Comparison of ENCODE assay signal across 22 cellular contexts in genomic region chr10:50531388-50532077, GRCh38.
DNase-seq lines count a peak whose midpoint lies in the region; ATAC-seq, FAIRE-seq and TF ChIP-seq lines count a peak whose summit lies in the region.
"Had no signal": no experiment of that assay in that cellular context is flagged by ENCODE, and none has a peak within 500 bp of the region (broad histone marks: within the 10 kb centered on the region; RNA-seq: fewer than 3 reads in every experiment).

No MANE protein-coding gene starts in this region.

- DNase-seq in Caco-2 (no peak), IMR-90 (no peak), esophagus muscularis mucosa (ENCODE audit: extremely low spot score) (peak; percentile 89), urothelium cell line (ENCODE audit: low spot score) (no peak), ascending aorta (ENCODE audit: low spot score in 2 of 2) (no peak), cerebellar cortex (ENCODE audit: low spot score) (no peak)
- DNase-seq: CD4-positive, CD25-positive, alpha-beta regulatory T cell; CD8-positive, alpha-beta T cell; DMS53; DMS79 treated with DMSO at 0.1 percent for 48 hours; GM23248; H7 had no signal

- FAIRE-seq in urothelium cell line (lab: Jason Lieb, UNC), result peak; percentile 59
- FAIRE-seq: A204.1, D721Med, G401.6, H1 had no signal

- H2BK20ac ChIP-seq in IMR-90 (ENCODE audit: low read depth, low read length), result no peak overlapping the region

- no peak overlapping the region for H4K5ac ChIP-seq in IMR-90 (ENCODE audit: low read depth, low read length)

- peaks cover 9% of the 10 kb centered on the region; the same call in 1 of the 2 replicates for H3K4me1 ChIP-seq in Caco-2
- H3K4me1 ChIP-seq in IMR-90 (ENCODE audit: control insufficient read depth, insufficient read depth, low read length), result no peaks in the 10 kb centered on the region
- peaks cover 2 to 35% (median 16%) of the 10 kb centered on the region in 4 donors for H3K4me1 ChIP-seq in esophagus muscularis mucosa
- H3K4me1 ChIP-seq in ascending aorta, result no peaks in the 10 kb centered on the region
- H3K4me1 ChIP-seq: BLaER1 had no signal

- no peak for TF ChIP-seq POLR2A in IMR-90 (IDR thresholded peaks at IDR 0.05; ENCODE audit: low read depth, low read length)
- no peak for TF ChIP-seq POLR2A in esophagus muscularis mucosa (IDR thresholded peaks at IDR 0.05; ENCODE audit: low read depth)

- no peaks in the 10 kb centered on the region for H3K27me3 ChIP-seq in Caco-2 (replicated peaks; ENCODE audit: control insufficient read depth, insufficient read depth, low read length)
- no peaks in the 10 kb centered on the region for H3K27me3 ChIP-seq in IMR-90 (ENCODE audit: control insufficient read depth, insufficient read depth, low read length)
- no peaks in the 10 kb centered on the region for H3K27me3 ChIP-seq in esophagus muscularis mucosa
- no peaks in the 10 kb centered on the region for H3K27me3 ChIP-seq in ascending aorta
- H3K27me3 ChIP-seq: BLaER1 had no signal

- TF ChIP-seq RAD21 in IMR-90 (IDR thresholded peaks at IDR 0.05; ENCODE audit: low read length), result no peak

- H3K27ac ChIP-seq in IMR-90 (ENCODE audit: insufficient read depth, low read length) (no peak overlapping the region), esophagus muscularis mucosa (replicated peaks in 1 of 4) (no peak overlapping the region), ascending aorta (no peak overlapping the region)
- H3K27ac ChIP-seq: 22Rv1, BLaER1, C4-2B, GM23248 had no signal

- TF ChIP-seq CTCF in Caco-2 (IDR thresholded peaks at IDR 0.05; ENCODE audit: insufficient read depth in 1 of 2, low read depth in 1 of 2, low read length in 1 of 2, severe bottlenecking in 1 of 2, unreplicated experiment in 1 of 2) (no peak), IMR-90 (conservative IDR thresholded peaks at IDR 0.05; ENCODE audit: low read depth, low read length) (no peak), esophagus muscularis mucosa (IDR thresholded peaks at IDR 0.05) (no peak), ascending aorta (IDR thresholded peaks at IDR 0.05) (no peak)

- H2AK5ac ChIP-seq in IMR-90 (ENCODE audit: low read depth, low read length), result no peak overlapping the region

- no peak overlapping the region for H3K18ac ChIP-seq in IMR-90 (ENCODE audit: low read depth, low read length)

- H2BK120ac ChIP-seq in IMR-90 (ENCODE audit: low read depth, low read length), result no peak overlapping the region

- ATAC-seq in IMR-90 (ENCODE audit: low read depth), result no peak
- no peak for ATAC-seq in HG03159 (IDR thresholded peaks at IDR 0.05; ENCODE audit: unreplicated experiment)
- ATAC-seq: CD8-positive, alpha-beta T cell; HCT116 had no signal

- dilution Hi-C loops in IMR-90 (cut with HindIII; ENCODE audit: low sequenced_read_pairs, unreplicated experiment), result no loop called here

- no peak overlapping the region for H3K4me3 Mint-ChIP-seq in Caco-2 (ENCODE audit: unreplicated experiment)
- H3K4me3 Mint-ChIP-seq: B cell; CD4-positive, CD25-positive, alpha-beta regulatory T cell; CD8-positive, alpha-beta T cell had no signal

- no peak overlapping the region for H4K8ac ChIP-seq in IMR-90 (ENCODE audit: low read depth in 2 of 2, low read length in 2 of 2)

- in situ Hi-C loops in IMR-90 (cut with MboI; ENCODE audit: low sequenced_read_pairs), result no loop called here

- H3K9me1 ChIP-seq in IMR-90 (ENCODE audit: insufficient read depth, low read length), result peaks cover 6% of the 10 kb centered on the region; the same call in 1 of the 2 replicates

- H3K9me3 ChIP-seq in Caco-2, result no peaks in the 10 kb centered on the region
- H3K9me3 ChIP-seq in IMR-90 (ENCODE audit: control insufficient read depth, insufficient read depth, low read length), result no peaks in the 10 kb centered on the region
- no peaks in the 10 kb centered on the region for H3K9me3 ChIP-seq in esophagus muscularis mucosa
- H3K9me3 ChIP-seq in ascending aorta, result no peaks in the 10 kb centered on the region
- H3K9me3 ChIP-seq: BLaER1 had no signal

- H3K27me3 Mint-ChIP-seq in Caco-2 (ENCODE audit: insufficient read depth, unreplicated experiment), result no peaks in the 10 kb centered on the region
- H3K27me3 Mint-ChIP-seq: B cell; CD4-positive, CD25-positive, alpha-beta regulatory T cell had no signal

- no peak for TF ChIP-seq EP300 in esophagus muscularis mucosa (IDR thresholded peaks at IDR 0.05)

- peak overlapping the region; percentile 29 for H3K27ac Mint-ChIP-seq in Caco-2 (ENCODE audit: unreplicated experiment)
- H3K27ac Mint-ChIP-seq: B cell; CD4-positive, CD25-positive, alpha-beta regulatory T cell; CD8-positive, alpha-beta T cell had no signal

- peak overlapping the region; percentile 9 for H2AK9ac ChIP-seq in IMR-90 (replicated peaks; ENCODE audit: low read depth, low read length, poor library complexity)

- BruUV-seq in Caco-2 (replicated peaks; lab: Mats Ljungman, UMichigan), result no TSS peak
- BruUV-seq in IMR-90 (replicated peaks; lab: Mats Ljungman, UMichigan), result no TSS peak

- no peak overlapping the region for H3K4me3 ChIP-seq in Caco-2 (ENCODE audit: low read depth, low read length)
- H3K4me3 ChIP-seq in IMR-90 (ENCODE audit: insufficient read depth, low read depth, low read length), result no peak overlapping the region
- H3K4me3 ChIP-seq in esophagus muscularis mucosa, result no peak overlapping the region
- no peak overlapping the region for H3K4me3 ChIP-seq in ascending aorta
- H3K4me3 ChIP-seq: BLaER1, GM23248 had no signal

- H3K4me2 ChIP-seq in IMR-90 (ENCODE audit: low read depth, low read length), result no peak overlapping the region
- H3K4me2 ChIP-seq: BLaER1 had no signal

- H3K9me3 Mint-ChIP-seq in Caco-2 (ENCODE audit: unreplicated experiment), result no peaks in the 10 kb centered on the region
- H3K9me3 Mint-ChIP-seq: CD4-positive, CD25-positive, alpha-beta regulatory T cell; CD8-positive, alpha-beta T cell had no signal

- no peak overlapping the region for H3K14ac ChIP-seq in IMR-90 (replicated peaks; ENCODE audit: low read depth, low read length)

- H3K56ac ChIP-seq in IMR-90 (ENCODE audit: extremely low read depth, insufficient read depth, low read length), result no peak overlapping the region

- WGBS in IMR-90 (ENCODE audit: extremely low coverage in 2 of 2, insufficient read length in 1 of 2), 2 experiments, result no CpG with 5 or more reads among the region's 5 CpGs
- WGBS in esophagus muscularis mucosa, result 87% methylated on average over 5 of the region's 5 CpGs

- H3K4ac ChIP-seq in IMR-90 (ENCODE audit: low read depth, low read length), result no peak overlapping the region

- intact Hi-C loops in Caco-2 (cut with micrococcal nuclease; ENCODE audit: unreplicated experiment) (no loop called here), IMR-90 (cut with micrococcal nuclease) (no loop called here), esophagus muscularis mucosa (cut with DNase I) (no loop called here), ascending aorta (cut with DNase I) (no loop called here)

- H3K36me3 ChIP-seq in Caco-2 (ENCODE audit: control insufficient read depth, insufficient read depth, low read length) (no peaks in the 10 kb centered on the region), IMR-90 (ENCODE audit: control insufficient read depth, insufficient read depth, low read length) (no peaks in the 10 kb centered on the region), esophagus muscularis mucosa (no peaks in the 10 kb centered on the region), ascending aorta (no peaks in the 10 kb centered on the region)
- H3K36me3 ChIP-seq: BLaER1 had no signal

- peaks cover 27% of the 10 kb centered on the region for H3K4me1 Mint-ChIP-seq in Caco-2 (ENCODE audit: low read depth, unreplicated experiment)

- H4K91ac ChIP-seq in IMR-90 (ENCODE audit: insufficient read depth, low read depth, low read length), result no peak overlapping the region

- H4K20me1 ChIP-seq in IMR-90 (ENCODE audit: insufficient read depth, low read length), result no peaks in the 10 kb centered on the region
- H4K20me1 ChIP-seq: BLaER1 had no signal

- H2BK5ac ChIP-seq in IMR-90 (ENCODE audit: low read depth, low read length, poor library complexity, severe bottlenecking), result no peak overlapping the region

- H3K9ac ChIP-seq in IMR-90 (ENCODE audit: low read depth, low read length), result no peak overlapping the region
- H3K9ac ChIP-seq: BLaER1, GM23248 had no signal

- H3K79me1 ChIP-seq in IMR-90 (ENCODE audit: low read depth in 1 of 2, low read length in 2 of 2), result peaks cover 7 to 17% of the 10 kb centered on the region in 2 experiments; a peak in 3 of 4 replicates

- CTCF ChIA-PET in Caco-2 (lab: Charles Lee), result no interaction called here
- CTCF ChIA-PET in IMR-90 (lab: Yijun Ruan, JAX), result interaction anchor here (0.6 kb wide), 1 partner anchor 29 kb away, joined by 5 read pairs; no protein-coding TSS in a partner anchor

- H3K23ac ChIP-seq in IMR-90 (ENCODE audit: low read depth, low read length), result no peak overlapping the region

- POLR2A ChIA-PET in Caco-2 (lab: Charles Lee) (no interaction called here), IMR-90 (lab: Charles Lee; ENCODE audit: unreplicated experiment) (no interaction called here)

- no peak overlapping the region for H2AFZ ChIP-seq in IMR-90 (replicated peaks; ENCODE audit: low read length, poor library complexity)
- H2AFZ ChIP-seq: GM23248 had no signal

- H2BK15ac ChIP-seq in IMR-90 (ENCODE audit: low read depth, low read length), result no peak overlapping the region

- H3K36me3 Mint-ChIP-seq in Caco-2 (ENCODE audit: insufficient read depth, unreplicated experiment), result no peaks in the 10 kb centered on the region

TF ChIP-seq in IMR-90, 13 proteins besides CTCF, POLR2A, EP300 and RAD21:
- TF ChIP-seq MAFK (IDR thresholded peaks at IDR 0.05; ENCODE audit: low read depth, low read length) (no peak), NFE2L2 (IDR thresholded peaks at IDR 0.05; ENCODE audit: low read depth, low read length) (no peak), MAZ (IDR thresholded peaks at IDR 0.05; ENCODE audit: borderline replicate concordance, low read depth, low read length) (no peak), CHD1 (IDR thresholded peaks at IDR 0.05; ENCODE audit: low read depth, low read length) (no peak), MXI1 (IDR thresholded peaks at IDR 0.05; ENCODE audit: borderline replicate concordance, low read depth, low read length) (no peak), USF2 (IDR thresholded peaks at IDR 0.05; ENCODE audit: low read depth, low read length) (no peak), CEBPB (IDR thresholded peaks at IDR 0.05; ENCODE audit: low read depth, low read length) (no peak)
